ENCODE assay signal across 9 cellular contexts in genomic region chr1:94329986-94330385, GRCh38.
DNase-seq lines count a peak whose midpoint lies in the region; TF ChIP-seq lines count a peak whose summit lies in the region.
"Had no signal": no experiment of that assay in that cellular context is flagged by ENCODE, and none has a peak within 500 bp of the region (broad histone marks: within the 10 kb centered on the region; RNA-seq: fewer than 3 reads in every experiment).

No MANE protein-coding gene starts in this region.

- H3F3A ChIP-seq in Loucy (ENCODE audit: low read depth): no peaks in the 10 kb centered on the region

- H3K27me3 ChIP-seq in Caco-2 (replicated peaks; ENCODE audit: control insufficient read depth, insufficient read depth, low read length) (no peaks in the 10 kb centered on the region), Loucy (ENCODE audit: insufficient read depth, low read length, poor library complexity, severe bottlenecking) (no peaks in the 10 kb centered on the region), dorsolateral prefrontal cortex (peaks cover 0 to 23% (median 0%) of the 10 kb centered on the region in 45 donors), mesendoderm (ENCODE audit: insufficient read depth, low read length, poor library complexity) (no peaks in the 10 kb centered on the region)

- CTCF ChIA-PET in Caco-2 (lab: Charles Lee): interaction anchor here (0.6 to 1.1 kb wide), 3 partner anchors 12 to 284 kb away, joined by 3 read pairs; no protein-coding TSS in a partner anchor

- no peaks in the 10 kb centered on the region for H3K9me2 ChIP-seq in Loucy (replicated peaks; ENCODE audit: low read depth, low read length)

- H4K20me1 ChIP-seq in Loucy (ENCODE audit: insufficient read depth, low read length, poor library complexity, severe bottlenecking): no peaks in the 10 kb centered on the region

- no peak overlapping the region for H2BK5ac ChIP-seq in mesendoderm (ENCODE audit: low read length)

- H3K36me3 Mint-ChIP-seq in Caco-2 (ENCODE audit: insufficient read depth, unreplicated experiment): no peaks in the 10 kb centered on the region

- WGBS in mesendoderm (ENCODE audit: extremely low coverage, insufficient coverage, low lambda C conversion rate): no CpG with 5 or more reads among the region's 3 CpGs

- H3K18ac ChIP-seq in mesendoderm (ENCODE audit: low read length): no peak overlapping the region

- DNase-seq in Caco-2 (no peak), dorsolateral prefrontal cortex (no peak), mesendoderm (peak; percentile 77), kidney glomerular epithelial cell (lab: John Stamatoyannopoulos, UW) (no peak), NCI-H146 (lab: John Stamatoyannopoulos, UW) (no peak), GOT3 (lab: John Stamatoyannopoulos, UW) (no peak)
- DNase-seq in stimulated activated naive CD4-positive, alpha-beta T cell (lab: John Stamatoyannopoulos, UW): no peak
- DNase-seq: T-helper 2 cell had no signal

- H3K27ac ChIP-seq in dorsolateral prefrontal cortex: peak overlapping the region in 7 of 59 donors; percentile 4 to 41 (median 25)
- no peak overlapping the region for H3K27ac ChIP-seq in mesendoderm (ENCODE audit: low read depth, low read length)

- H4K5ac ChIP-seq in mesendoderm (ENCODE audit: low read length): no peak overlapping the region

- H3K36me3 ChIP-seq in Caco-2 (ENCODE audit: control insufficient read depth, insufficient read depth, low read length) (no peaks in the 10 kb centered on the region), Loucy (ENCODE audit: insufficient read depth, low read length) (no peaks in the 10 kb centered on the region), mesendoderm (ENCODE audit: control insufficient read depth, insufficient read depth, low read length) (no peaks in the 10 kb centered on the region)

- H3K9me3 Mint-ChIP-seq in Caco-2 (ENCODE audit: unreplicated experiment): no peaks in the 10 kb centered on the region

- no peak overlapping the region for H4K8ac ChIP-seq in mesendoderm (ENCODE audit: low read depth, low read length)

- H3K79me1 ChIP-seq in mesendoderm (ENCODE audit: low read length): no peaks in the 10 kb centered on the region

- no peak overlapping the region for H3K23ac ChIP-seq in mesendoderm (ENCODE audit: low read length)

- H2AFZ ChIP-seq in Loucy (ENCODE audit: low read length): peak overlapping the region; percentile 42

- no peaks in the 10 kb centered on the region for H3K79me2 ChIP-seq in Loucy (ENCODE audit: insufficient read depth, low read length)
- H3K79me2 ChIP-seq in mesendoderm (ENCODE audit: control insufficient read depth, insufficient read depth, low read length): no peaks in the 10 kb centered on the region

- no TSS peak for BruUV-seq in Caco-2 (replicated peaks; lab: Mats Ljungman, UMichigan)

- peaks cover 69% of the 10 kb centered on the region for H3K4me1 ChIP-seq in Caco-2
- H3K4me1 ChIP-seq in Loucy (ENCODE audit: insufficient read depth, low read length, poor library complexity, severe bottlenecking): peaks cover 9% of the 10 kb centered on the region
- H3K4me1 ChIP-seq in mesendoderm (ENCODE audit: control insufficient read depth, low read depth, low read length): peaks cover 11% of the 10 kb centered on the region

- H3K4me1 Mint-ChIP-seq in Caco-2 (ENCODE audit: low read depth, unreplicated experiment): peaks cover 45% of the 10 kb centered on the region

- H2BK15ac ChIP-seq in mesendoderm (replicated peaks; ENCODE audit: low read depth): no peak overlapping the region

- H3K4me3 ChIP-seq in Caco-2 (ENCODE audit: low read depth, low read length) (no peak overlapping the region), Loucy (ENCODE audit: low read length, poor library complexity, severe bottlenecking) (no peak overlapping the region), dorsolateral prefrontal cortex (peak overlapping the region in 1 of 59 donors; percentile 7), mesendoderm (ENCODE audit: low read length) (no peak overlapping the region)

- H3K27me3 Mint-ChIP-seq in Caco-2 (ENCODE audit: insufficient read depth, unreplicated experiment): no peaks in the 10 kb centered on the region

- no peak overlapping the region for H3K4me2 ChIP-seq in Loucy (ENCODE audit: low read depth, low read length, poor library complexity, severe bottlenecking)
- H3K4me2 ChIP-seq in mesendoderm (ENCODE audit: low read length): no peak overlapping the region

- H3K4me3 Mint-ChIP-seq in Caco-2 (ENCODE audit: unreplicated experiment): no peak overlapping the region

- TF ChIP-seq CTCF in Caco-2 (IDR thresholded peaks at IDR 0.05; ENCODE audit: insufficient read depth in 1 of 2, low read depth in 1 of 2, low read length in 1 of 2, severe bottlenecking in 1 of 2, unreplicated experiment in 1 of 2) (peak in 1 of 2 experiments; percentile 36), Loucy (conservative IDR thresholded peaks at IDR 0.05; ENCODE audit: low read length) (peak; percentile 70), dorsolateral prefrontal cortex (IDR thresholded peaks at IDR 0.05 in 54 of 56, conservative IDR thresholded peaks at IDR 0.05 in 2 of 56; ENCODE audit: low read depth in 1 of 56, partially characterized antibody in 56 of 56) (peak in 53 of 56 donors; percentile 12 to 57 (median 38))

- intact Hi-C loops in Caco-2 (cut with micrococcal nuclease; ENCODE audit: unreplicated experiment): loop anchor here (10.0 kb wide), 1 partner anchor 165 kb away; no protein-coding TSS in a partner anchor
- intact Hi-C loops in dorsolateral prefrontal cortex (cut with DNase I): loop anchor here in 1 of 2 donors (5.0 kb wide), 1 partner anchor 98 kb away; no protein-coding TSS in a partner anchor

- no peak overlapping the region for H2BK120ac ChIP-seq in mesendoderm (ENCODE audit: low read depth, low read length)

- H3K4ac ChIP-seq in mesendoderm (ENCODE audit: low read depth, low read length): no peak overlapping the region

- H2AK5ac ChIP-seq in mesendoderm (ENCODE audit: low read length): no peak overlapping the region

- H3K56ac ChIP-seq in mesendoderm (ENCODE audit: low read length): no peak overlapping the region

- H3K9me3 ChIP-seq in Caco-2 (no peaks in the 10 kb centered on the region), Loucy (ENCODE audit: insufficient read depth, low read depth, low read length) (no peaks in the 10 kb centered on the region)

- peak overlapping the region; percentile 2 for H3K27ac Mint-ChIP-seq in Caco-2 (ENCODE audit: unreplicated experiment)

- no peak overlapping the region for H3K9ac ChIP-seq in Loucy (ENCODE audit: low read depth, low read length, poor library complexity, severe bottlenecking)
- H3K9ac ChIP-seq in mesendoderm (ENCODE audit: low read length): no peak overlapping the region

- POLR2A ChIA-PET in Caco-2 (lab: Charles Lee): no interaction called here
